1 cellular context compared by ENCODE assay signal in the genomic region with DNA sequence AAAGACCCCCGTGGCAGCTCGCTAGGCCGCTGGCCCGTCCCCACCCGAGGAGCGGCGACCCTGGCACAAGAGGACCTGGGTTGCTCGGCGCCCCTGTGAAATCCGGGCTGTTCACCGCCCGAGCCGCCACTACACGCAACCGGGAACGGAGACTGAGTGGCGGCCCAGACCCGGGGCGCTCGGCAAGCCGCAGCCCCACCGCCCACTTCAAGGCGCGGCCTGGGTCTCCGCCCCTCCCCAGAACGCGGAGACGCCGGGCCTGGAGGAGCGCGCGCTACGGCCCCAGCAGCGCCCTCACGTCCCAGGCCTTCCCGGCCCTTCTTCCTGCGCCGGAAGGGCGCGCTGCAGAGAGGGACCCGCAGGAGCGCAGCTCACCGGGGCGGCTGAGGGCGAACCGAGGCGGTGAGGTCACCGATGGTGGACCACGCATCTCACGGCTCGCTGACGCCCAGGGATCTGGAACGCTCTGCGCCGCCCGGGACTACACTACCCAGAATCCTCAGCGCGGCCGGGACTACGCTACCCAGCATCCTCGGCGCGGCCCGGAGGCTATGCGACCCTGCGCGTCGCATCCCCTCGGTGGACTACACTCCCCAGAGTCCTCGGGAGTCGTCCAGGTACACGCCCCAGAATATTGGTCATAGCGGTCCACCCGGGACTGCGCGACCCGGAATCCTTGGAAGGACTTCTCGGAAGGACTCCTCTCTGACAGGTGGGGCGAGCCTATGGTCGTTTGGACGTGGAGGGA.
TF ChIP-seq lines count a peak whose summit lies in the region.

Gene ZNF337, minus strand, starts transcription at position 470 of the 748 bp plus-strand sequence. CDS start 10,436 bp downstream, outside the sequence.

TF ChIP-seq in HepG2, 621 proteins besides CTCF, POLR2A, EP300 and RAD21 (continued from another document and continues in another):
- TF ChIP-seq, protein P1, sequence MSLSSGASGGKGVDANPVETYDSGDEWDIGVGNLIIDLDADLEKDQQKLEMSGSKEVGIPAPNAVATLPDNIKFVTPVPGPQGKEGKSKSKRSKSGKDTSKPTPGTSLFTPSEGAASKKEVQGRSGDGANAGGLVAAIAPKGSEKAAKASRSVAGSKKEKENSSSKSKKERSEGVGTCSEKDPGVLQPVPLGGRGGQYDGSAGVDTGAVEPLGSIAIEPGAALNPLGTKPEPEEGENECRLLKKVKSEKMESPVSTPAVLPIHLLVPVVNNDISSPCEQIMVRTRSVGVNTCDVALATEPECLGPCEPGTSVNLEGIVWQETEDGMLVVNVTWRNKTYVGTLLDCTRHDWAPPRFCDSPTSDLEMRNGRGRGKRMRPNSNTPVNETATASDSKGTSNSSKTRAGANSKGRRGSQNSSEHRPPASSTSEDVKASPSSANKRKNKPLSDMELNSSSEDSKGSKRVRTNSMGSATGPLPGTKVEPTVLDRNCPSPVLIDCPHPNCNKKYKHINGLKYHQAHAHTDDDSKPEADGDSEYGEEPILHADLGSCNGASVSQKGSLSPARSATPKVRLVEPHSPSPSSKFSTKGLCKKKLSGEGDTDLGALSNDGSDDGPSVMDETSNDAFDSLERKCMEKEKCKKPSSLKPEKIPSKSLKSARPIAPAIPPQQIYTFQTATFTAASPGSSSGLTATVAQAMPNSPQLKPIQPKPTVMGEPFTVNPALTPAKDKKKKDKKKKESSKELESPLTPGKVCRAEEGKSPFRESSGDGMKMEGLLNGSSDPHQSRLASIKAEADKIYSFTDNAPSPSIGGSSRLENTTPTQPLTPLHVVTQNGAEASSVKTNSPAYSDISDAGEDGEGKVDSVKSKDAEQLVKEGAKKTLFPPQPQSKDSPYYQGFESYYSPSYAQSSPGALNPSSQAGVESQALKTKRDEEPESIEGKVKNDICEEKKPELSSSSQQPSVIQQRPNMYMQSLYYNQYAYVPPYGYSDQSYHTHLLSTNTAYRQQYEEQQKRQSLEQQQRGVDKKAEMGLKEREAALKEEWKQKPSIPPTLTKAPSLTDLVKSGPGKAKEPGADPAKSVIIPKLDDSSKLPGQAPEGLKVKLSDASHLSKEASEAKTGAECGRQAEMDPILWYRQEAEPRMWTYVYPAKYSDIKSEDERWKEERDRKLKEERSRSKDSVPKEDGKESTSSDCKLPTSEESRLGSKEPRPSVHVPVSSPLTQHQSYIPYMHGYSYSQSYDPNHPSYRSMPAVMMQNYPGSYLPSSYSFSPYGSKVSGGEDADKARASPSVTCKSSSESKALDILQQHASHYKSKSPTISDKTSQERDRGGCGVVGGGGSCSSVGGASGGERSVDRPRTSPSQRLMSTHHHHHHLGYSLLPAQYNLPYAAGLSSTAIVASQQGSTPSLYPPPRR (CRISPR knock-in tag; IDR thresholded peaks at IDR 0.05; ENCODE audit: borderline replicate concordance): peak; percentile 67
- TF ChIP-seq, protein P2, sequence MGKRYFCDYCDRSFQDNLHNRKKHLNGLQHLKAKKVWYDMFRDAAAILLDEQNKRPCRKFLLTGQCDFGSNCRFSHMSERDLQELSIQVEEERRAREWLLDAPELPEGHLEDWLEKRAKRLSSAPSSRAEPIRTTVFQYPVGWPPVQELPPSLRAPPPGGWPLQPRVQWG (CRISPR knock-in tag; IDR thresholded peaks at IDR 0.05; ENCODE audit: borderline replicate concordance, low read depth): no peak; the same call in 1 of the 2 replicates
- TF ChIP-seq CREB1 (IDR thresholded peaks at IDR 0.05) (peak; percentile 94), CREB1 (CRISPR knock-in tag; IDR thresholded peaks at IDR 0.05) (peak; percentile 96), PPARG (CRISPR knock-in tag; conservative IDR thresholded peaks at IDR 0.05) (peak; percentile 42; the same call in 1 of the 2 replicates), ZNF703 (CRISPR knock-in tag; IDR thresholded peaks at IDR 0.05; ENCODE audit: borderline replicate concordance) (peak; percentile 97), XRCC5 (optimal IDR thresholded peaks at IDR 0.05; ENCODE audit: low read length) (peak; percentile 99), ARNTL (CRISPR knock-in tag; IDR thresholded peaks at IDR 0.05) (peak; percentile 47; the same call in 1 of the 2 replicates), ZNF335 (CRISPR knock-in tag; IDR thresholded peaks at IDR 0.05) (peak; percentile 93), HMG20A (CRISPR knock-in tag; IDR thresholded peaks at IDR 0.05; ENCODE audit: borderline replicate concordance) (peak; percentile 14; the same call in 1 of the 2 replicates), FOXP1 (IDR thresholded peaks at IDR 0.05) (no peak), FOXP1 (CRISPR knock-in tag; IDR thresholded peaks at IDR 0.05) (no peak; the same call in none of the 2 replicates), ZFP41 (CRISPR knock-in tag; IDR thresholded peaks at IDR 0.05; ENCODE audit: borderline replicate concordance) (peak; percentile 98), BRCA1 (CRISPR knock-in tag; IDR thresholded peaks at IDR 0.05) (no peak), KLF15 (CRISPR knock-in tag; IDR thresholded peaks at IDR 0.05; ENCODE audit: borderline replicate concordance) (peak; percentile 88), ZBED4 (CRISPR knock-in tag; IDR thresholded peaks at IDR 0.05; ENCODE audit: borderline replicate concordance) (peak; percentile 99), ATRX (CRISPR knock-in tag; IDR thresholded peaks at IDR 0.05; ENCODE audit: borderline replicate concordance) (no peak), GTF2F1 (IDR thresholded peaks at IDR 0.05; ENCODE audit: low read length) (no peak), KLF9 (CRISPR knock-in tag; IDR thresholded peaks at IDR 0.05; ENCODE audit: low read depth) (peak; percentile 41; the same call in 1 of the 2 replicates), NR2F2 (IDR thresholded peaks at IDR 0.05; ENCODE audit: borderline replicate concordance, low read depth) (peak; percentile 58; the same call in 1 of the 2 replicates), TCF7 (IDR thresholded peaks at IDR 0.05; ENCODE audit: low read depth) (no peak), SRY (CRISPR knock-in tag; IDR thresholded peaks at IDR 0.05) (peak; percentile 100), ZNF790 (CRISPR knock-in tag; IDR thresholded peaks at IDR 0.05; ENCODE audit: borderline replicate concordance) (no peak; the same call in 1 of the 2 replicates), BRF2 (CRISPR knock-in tag; IDR thresholded peaks at IDR 0.05) (peak; percentile 94; the same call in 1 of the 2 replicates), FOXK2 (IDR thresholded peaks at IDR 0.05) (no peak), MTF1 (CRISPR knock-in tag; IDR thresholded peaks at IDR 0.05) (no peak; the same call in 1 of the 2 replicates), ZNF749 (CRISPR knock-in tag; IDR thresholded peaks at IDR 0.05; ENCODE audit: borderline replicate concordance) (peak; percentile 82; the same call in 1 of the 2 replicates), MTF2 (CRISPR knock-in tag; IDR thresholded peaks at IDR 0.05; ENCODE audit: borderline replicate concordance) (peak; percentile 99; the same call in 1 of the 2 replicates), JARID2 (CRISPR knock-in tag; IDR thresholded peaks at IDR 0.05; ENCODE audit: insufficient replicate concordance) (peak; percentile 33), KDM2A (CRISPR knock-in tag; IDR thresholded peaks at IDR 0.05; ENCODE audit: borderline replicate concordance, low read depth) (peak; percentile 100), SKI (IDR thresholded peaks at IDR 0.05; ENCODE audit: partially characterized antibody) (peak; percentile 69), ZBTB33 (CRISPR knock-in tag; IDR thresholded peaks at IDR 0.05) (peak; percentile 41; the same call in 1 of the 2 replicates), ZNF607 (CRISPR knock-in tag; IDR thresholded peaks at IDR 0.05; ENCODE audit: borderline replicate concordance) (peak; percentile 96), PRDM4 (CRISPR knock-in tag; IDR thresholded peaks at IDR 0.05; ENCODE audit: borderline replicate concordance) (no peak), HOXA3 (CRISPR knock-in tag; IDR thresholded peaks at IDR 0.05) (peak; percentile 99), ZNF3 (CRISPR knock-in tag; IDR thresholded peaks at IDR 0.05) (no peak; the same call in 1 of the 2 replicates), MAFF (IDR thresholded peaks at IDR 0.05; ENCODE audit: low read depth, low read length) (no peak), U2AF1 (optimal IDR thresholded peaks at IDR 0.05; ENCODE audit: low read depth, low read length) (peak; percentile 82), ZNF567 (CRISPR knock-in tag; IDR thresholded peaks at IDR 0.05; ENCODE audit: borderline replicate concordance) (peak; percentile 97)
- TF ChIP-seq, protein P3, sequence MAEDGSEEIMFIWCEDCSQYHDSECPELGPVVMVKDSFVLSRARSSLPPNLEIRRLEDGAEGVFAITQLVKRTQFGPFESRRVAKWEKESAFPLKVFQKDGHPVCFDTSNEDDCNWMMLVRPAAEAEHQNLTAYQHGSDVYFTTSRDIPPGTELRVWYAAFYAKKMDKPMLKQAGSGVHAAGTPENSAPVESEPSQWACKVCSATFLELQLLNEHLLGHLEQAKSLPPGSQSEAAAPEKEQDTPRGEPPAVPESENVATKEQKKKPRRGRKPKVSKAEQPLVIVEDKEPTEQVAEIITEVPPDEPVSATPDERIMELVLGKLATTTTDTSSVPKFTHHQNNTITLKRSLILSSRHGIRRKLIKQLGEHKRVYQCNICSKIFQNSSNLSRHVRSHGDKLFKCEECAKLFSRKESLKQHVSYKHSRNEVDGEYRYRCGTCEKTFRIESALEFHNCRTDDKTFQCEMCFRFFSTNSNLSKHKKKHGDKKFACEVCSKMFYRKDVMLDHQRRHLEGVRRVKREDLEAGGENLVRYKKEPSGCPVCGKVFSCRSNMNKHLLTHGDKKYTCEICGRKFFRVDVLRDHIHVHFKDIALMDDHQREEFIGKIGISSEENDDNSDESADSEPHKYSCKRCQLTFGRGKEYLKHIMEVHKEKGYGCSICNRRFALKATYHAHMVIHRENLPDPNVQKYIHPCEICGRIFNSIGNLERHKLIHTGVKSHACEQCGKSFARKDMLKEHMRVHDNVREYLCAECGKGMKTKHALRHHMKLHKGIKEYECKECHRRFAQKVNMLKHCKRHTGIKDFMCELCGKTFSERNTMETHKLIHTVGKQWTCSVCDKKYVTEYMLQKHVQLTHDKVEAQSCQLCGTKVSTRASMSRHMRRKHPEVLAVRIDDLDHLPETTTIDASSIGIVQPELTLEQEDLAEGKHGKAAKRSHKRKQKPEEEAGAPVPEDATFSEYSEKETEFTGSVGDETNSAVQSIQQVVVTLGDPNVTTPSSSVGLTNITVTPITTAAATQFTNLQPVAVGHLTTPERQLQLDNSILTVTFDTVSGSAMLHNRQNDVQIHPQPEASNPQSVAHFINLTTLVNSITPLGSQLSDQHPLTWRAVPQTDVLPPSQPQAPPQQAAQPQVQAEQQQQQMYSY (CRISPR knock-in tag; IDR thresholded peaks at IDR 0.05): peak; percentile 84
